In genomic region chr14:96706893-96707292, GRCh38 we compare ENCODE assay signal across 20 cellular contexts.
DNase-seq lines count a peak whose midpoint lies in the region; ATAC-seq and TF ChIP-seq lines count a peak whose summit lies in the region.
"Had no signal": no experiment of that assay in that cellular context is flagged by ENCODE, and none has a peak within 500 bp of the region (broad histone marks: within the 10 kb centered on the region; RNA-seq: fewer than 3 reads in every experiment).

No MANE protein-coding gene starts in this region.

- H3K36me3 ChIP-seq in mesendoderm (ENCODE audit: control insufficient read depth, insufficient read depth, low read length) (no peaks in the 10 kb centered on the region), sigmoid colon (no peaks in the 10 kb centered on the region)
- H3K36me3 ChIP-seq: BLaER1 treated with 17β-estradiol and CSF1 and Interleukin-3, amounts not matched to agents 10 nM and 100 nM had no signal

- TF ChIP-seq CTCF in sigmoid colon (IDR thresholded peaks at IDR 0.05), result no peak

- no CpG with 5 or more reads among the region's 4 CpGs for WGBS in mesendoderm (ENCODE audit: extremely low coverage, insufficient coverage, low lambda C conversion rate)
- WGBS in sigmoid colon, 2 donors, result 69 to 72% methylated on average over 4 of the region's 4 CpGs

- peak overlapping the region; percentile 21 for H3K4ac ChIP-seq in mesendoderm (ENCODE audit: low read depth, low read length)

- H3K27me3 ChIP-seq in mesendoderm (ENCODE audit: insufficient read depth, low read length, poor library complexity) (no peaks in the 10 kb centered on the region), sigmoid colon (no peaks in the 10 kb centered on the region)
- H3K27me3 ChIP-seq: BLaER1 treated with 17β-estradiol and CSF1 and Interleukin-3, amounts not matched to agents 10 nM and 100 nM had no signal

- intact Hi-C loops in sigmoid colon (cut with DNase I), result no loop called here

- no peak overlapping the region for H3K9ac ChIP-seq in mesendoderm (ENCODE audit: low read length)
- H3K9ac ChIP-seq: BLaER1 treated with 17β-estradiol and CSF1 and Interleukin-3, amounts not matched to agents 10 nM and 100 nM had no signal

- no peak for ATAC-seq in HG03097 (IDR thresholded peaks at IDR 0.05; ENCODE audit: low FRiP score, unreplicated experiment)
- ATAC-seq: A549; CD8-positive, alpha-beta T cell; GM12878 had no signal

- no peak overlapping the region for H2AK5ac ChIP-seq in mesendoderm (ENCODE audit: low read length)

- H3K18ac ChIP-seq in mesendoderm (ENCODE audit: low read length), result no peak overlapping the region

- no peak overlapping the region for H4K5ac ChIP-seq in mesendoderm (ENCODE audit: low read length)

- H3K56ac ChIP-seq in mesendoderm (ENCODE audit: low read length), result no peak overlapping the region

- H3K4me1 ChIP-seq in mesendoderm (ENCODE audit: control insufficient read depth, low read depth, low read length) (no peaks in the 10 kb centered on the region), sigmoid colon (no peaks in the 10 kb centered on the region)
- H3K4me1 ChIP-seq: A549 had no signal

- DNase-seq in NCI-H2227 (lab: John Stamatoyannopoulos, UW; ENCODE audit: unreplicated experiment), result peak; percentile 82
- no peak for DNase-seq in mesendoderm
- peak; percentile 11 for DNase-seq in sigmoid colon
- DNase-seq in NCI-H1694 (lab: John Stamatoyannopoulos, UW), result no peak
- DNase-seq: AML-193; CD4-positive, alpha-beta T cell; CD8-positive, alpha-beta T cell; DMS 273 treated with DMSO at 0.1 percent for 48 hours; DMS153; DMS53; DMS79; DND-41; EL; GDM1 had no signal

- no peak overlapping the region for H2BK15ac ChIP-seq in mesendoderm (replicated peaks; ENCODE audit: low read depth)

- no peak overlapping the region for H2BK120ac ChIP-seq in mesendoderm (ENCODE audit: low read depth, low read length)

- no peaks in the 10 kb centered on the region for H3K79me1 ChIP-seq in mesendoderm (ENCODE audit: low read length)

- no peak for TF ChIP-seq POLR2A in sigmoid colon (IDR thresholded peaks at IDR 0.05)

- no peak overlapping the region for H4K8ac ChIP-seq in mesendoderm (ENCODE audit: low read depth, low read length)

- H2BK5ac ChIP-seq in mesendoderm (ENCODE audit: low read length), result no peak overlapping the region

- H3K4me2 ChIP-seq in mesendoderm (ENCODE audit: low read length), result no peak overlapping the region
- H3K4me2 ChIP-seq: A549; BLaER1 treated with 17β-estradiol and CSF1 and Interleukin-3, amounts not matched to agents 10 nM and 100 nM had no signal

- TF ChIP-seq EP300 in sigmoid colon (IDR thresholded peaks at IDR 0.05), result no peak

- H3K4me3 ChIP-seq in mesendoderm (ENCODE audit: low read length), result no peak overlapping the region
- no peak overlapping the region for H3K4me3 ChIP-seq in sigmoid colon
- H3K4me3 ChIP-seq: A549; BLaER1 treated with 17β-estradiol and CSF1 and Interleukin-3, amounts not matched to agents 10 nM and 100 nM; GM12878 had no signal

- no peak overlapping the region for H3K27ac ChIP-seq in mesendoderm (ENCODE audit: low read depth, low read length)
- H3K27ac ChIP-seq in sigmoid colon, result no peak overlapping the region
- H3K27ac ChIP-seq: 22Rv1; A549; BLaER1 treated with 17β-estradiol and CSF1 and Interleukin-3, amounts not matched to agents 10 nM and 100 nM; C4-2B had no signal

- no peaks in the 10 kb centered on the region for H3K79me2 ChIP-seq in mesendoderm (ENCODE audit: control insufficient read depth, insufficient read depth, low read length)

- no peak overlapping the region for H3K23ac ChIP-seq in mesendoderm (ENCODE audit: low read length)

- H3K9me3 ChIP-seq in sigmoid colon, result no peaks in the 10 kb centered on the region
- H3K9me3 ChIP-seq: A549; BLaER1 treated with 17β-estradiol and CSF1 and Interleukin-3, amounts not matched to agents 10 nM and 100 nM had no signal

Comparison
In these comparisons a context has a peak if more than half of its experiments do, and no peak if none do; other contexts are left out.
1. DNase-seq: peak in NCI-H2227 (single experiment) and sigmoid colon (single experiment); none in mesendoderm (single experiment) and NCI-H1694 (single experiment).